Comparison of ENCODE assay signal across 4 cellular contexts in genomic region chr6:63773200-63773599, GRCh38.
"Had no signal": no experiment of that assay in that cellular context is flagged by ENCODE, and none has a peak within 500 bp of the region (broad histone marks: within the 10 kb centered on the region; RNA-seq: fewer than 3 reads in every experiment).

No MANE protein-coding gene starts in this region.

- DNase-seq: H9, HCEC 1CT had no signal

- ATAC-seq: GM23338, HepG2 had no signal
